In the genomic region with DNA sequence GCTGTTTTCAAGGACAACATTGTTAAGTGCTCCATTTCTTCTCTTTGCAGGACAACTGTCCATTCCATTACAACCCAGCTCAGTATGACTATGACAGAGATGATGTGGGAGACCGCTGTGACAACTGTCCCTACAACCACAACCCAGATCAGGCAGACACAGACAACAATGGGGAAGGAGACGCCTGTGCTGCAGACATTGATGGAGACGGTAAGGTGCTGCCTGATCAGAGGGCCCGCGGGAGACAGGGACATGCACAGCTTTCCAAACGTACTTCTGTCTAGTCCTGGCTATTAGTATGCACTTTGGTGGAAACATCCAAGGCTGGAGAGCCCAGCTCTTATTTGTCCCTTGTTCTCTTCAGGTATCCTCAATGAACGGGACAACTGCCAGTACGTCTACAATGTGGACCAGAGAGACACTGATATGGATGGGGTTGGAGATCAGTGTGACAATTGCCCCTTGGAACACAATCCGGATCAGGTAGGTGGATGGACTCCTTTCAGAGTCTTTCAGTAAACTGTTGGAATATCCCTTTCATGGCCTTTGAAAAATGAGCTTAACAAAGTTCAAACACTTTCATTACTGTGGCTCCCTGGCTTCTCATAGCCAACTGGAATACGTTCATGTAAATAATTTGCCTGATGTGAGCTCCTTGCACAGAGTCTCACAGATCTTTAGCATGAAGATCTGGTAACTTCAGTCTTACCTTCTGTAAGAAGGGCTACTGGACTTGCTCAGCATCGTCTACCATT, we compare ENCODE assay signal across 20 cellular contexts. TPM values are rescaled to one million over a fixed set of nuclear protein-coding genes. Genes with fewer than 3 reads are reported as not detected.
DNase-seq lines count a peak whose midpoint lies in the region; ATAC-seq and TF ChIP-seq lines count a peak whose summit lies in the region.
"Had no signal": no experiment of that assay in that cellular context is flagged by ENCODE, and none has a peak within 500 bp of the region (broad histone marks: within the 10 kb centered on the region; RNA-seq: fewer than 3 reads in every experiment).

No MANE protein-coding gene starts in this region.

- H3K36me3 ChIP-seq in adipocyte (ENCODE audit: control insufficient read depth, insufficient read depth, low read length, severe bottlenecking) (peaks cover 100% of the 10 kb centered on the region), fibroblast of lung (ENCODE audit: control insufficient read depth, insufficient read depth, low read length) (peaks cover 55% of the 10 kb centered on the region), OCI-LY7 (ENCODE audit: insufficient read depth, low read length) (no peaks in the 10 kb centered on the region), endodermal cell (ENCODE audit: control insufficient read depth, insufficient read depth, low read length) (peaks cover 99% of the 10 kb centered on the region)

- DNase-seq in ELR (ENCODE audit: low read depth) (peak; percentile 7), adipocyte (ENCODE audit: low read depth) (peak; percentile 19), fibroblast of lung (ENCODE audit: low read depth in 2 of 2) (peak; percentile 3 to 23), pulmonary artery endothelial cell (ENCODE audit: low read depth, low spot score) (peak; percentile 26), OCI-LY7 (ENCODE audit: low spot score) (no peak), endodermal cell (no peak)
- DNase-seq: activated CD4-positive, alpha-beta T cell treated with anti-CD3 and anti-CD28 coated beads for 48 hours; activated CD8-positive, alpha-beta memory T cell treated with anti-CD3 and anti-CD28 coated beads, Interleukin-2, amount 50 U/mL, for 4 hours; activated gamma-delta T cell; C1 segment of cervical spinal cord; naive thymus-derived CD8-positive, alpha-beta T cell; NCI-H1436 treated with DMSO at 0.1 percent for 48 hours; NCI-H748 treated with DMSO at 0.1 percent for 48 hours; PC-9; posterior cingulate gyrus; stimulated activated CD4-positive, alpha-beta T cell treated with anti-CD3 and anti-CD28 coated beads, Interleukin-4, amount 100 ng/mL, for 24 hours had no signal

- H3K27ac Mint-ChIP-seq in endodermal cell, result no peak overlapping the region
- H3K27ac Mint-ChIP-seq: naive thymus-derived CD8-positive, alpha-beta T cell had no signal

- no peaks in the 10 kb centered on the region for H3K27me3 Mint-ChIP-seq in endodermal cell (ENCODE audit: insufficient read depth)

- H3K4me1 ChIP-seq in adipocyte (ENCODE audit: control insufficient read depth, insufficient read depth, low read length) (peaks cover 14% of the 10 kb centered on the region), fibroblast of lung (ENCODE audit: control insufficient read depth, extremely low read depth, insufficient read depth, low read length) (peaks cover 5% of the 10 kb centered on the region), OCI-LY7 (ENCODE audit: insufficient read depth, low read length, poor library complexity, severe bottlenecking) (no peaks in the 10 kb centered on the region), endodermal cell (ENCODE audit: control insufficient read depth, insufficient read depth, low read length) (no peaks in the 10 kb centered on the region)

- H3K79me2 ChIP-seq in fibroblast of lung (ENCODE audit: control insufficient read depth, insufficient read depth, low read length), result peaks cover 22% of the 10 kb centered on the region
- H3K79me2 ChIP-seq in OCI-LY7 (ENCODE audit: insufficient read depth, low read depth, low read length), result no peaks in the 10 kb centered on the region

- peak overlapping the region; percentile 11 for H3K4me2 ChIP-seq in fibroblast of lung (ENCODE audit: extremely low read depth, insufficient read depth, low read length)
- H3K4me2 ChIP-seq in OCI-LY7 (ENCODE audit: low read length), result no peak overlapping the region
- H3K4me2 ChIP-seq: PC-9 had no signal

- H3K4me3 Mint-ChIP-seq in endodermal cell, result no peak overlapping the region
- H3K4me3 Mint-ChIP-seq: naive thymus-derived CD8-positive, alpha-beta T cell had no signal

- H3K9me2 ChIP-seq in OCI-LY7 (ENCODE audit: insufficient read depth, low read length), result no peaks in the 10 kb centered on the region

- no peak overlapping the region for H3K4me3 ChIP-seq in adipocyte (ENCODE audit: low read length)
- H3K4me3 ChIP-seq in fibroblast of lung (replicated peaks in 1 of 4; ENCODE audit: control extremely low read depth in 1 of 4, insufficient read depth in 1 of 4, low read depth in 3 of 4, low read length in 4 of 4), result peak overlapping the region in 1 of 4 experiments; percentile 96
- H3K4me3 ChIP-seq in OCI-LY7 (ENCODE audit: low read depth, low read length, poor library complexity, severe bottlenecking), result no peak overlapping the region
- no peak overlapping the region for H3K4me3 ChIP-seq in endodermal cell (ENCODE audit: low read length)
- H3K4me3 ChIP-seq: PC-9, SK-N-MC, skin epidermis had no signal

- no peak overlapping the region for H2AFZ ChIP-seq in fibroblast of lung (ENCODE audit: low read length)
- H2AFZ ChIP-seq in OCI-LY7 (ENCODE audit: low read length), result no peak overlapping the region
- H2AFZ ChIP-seq: PC-9 had no signal

- TF ChIP-seq CTCF in fibroblast of lung (conservative IDR thresholded peaks at IDR 0.05 in 1 of 2, IDR thresholded peaks at IDR 0.05 in 1 of 2; ENCODE audit: low read depth in 1 of 2, low read length in 2 of 2) (no peak), OCI-LY7 (conservative IDR thresholded peaks at IDR 0.05; ENCODE audit: low read length) (no peak), endodermal cell (conservative IDR thresholded peaks at IDR 0.05) (no peak)

- H3K4me1 Mint-ChIP-seq in endodermal cell, result no peaks in the 10 kb centered on the region

- ATAC-seq in GM18511 (IDR thresholded peaks at IDR 0.05; ENCODE audit: unreplicated experiment) (no peak), esophagus mucosa (no peak)
- ATAC-seq: naive thymus-derived CD8-positive, alpha-beta T cell had no signal

- H3K9me3 Mint-ChIP-seq in endodermal cell, result no peaks in the 10 kb centered on the region
- H3K9me3 Mint-ChIP-seq: naive thymus-derived CD8-positive, alpha-beta T cell had no signal

- H3K27me3 ChIP-seq in adipocyte (replicated peaks; ENCODE audit: control insufficient read depth, insufficient read depth, low read length) (no peaks in the 10 kb centered on the region), fibroblast of lung (ENCODE audit: control insufficient read depth, insufficient read depth, low read length) (no peaks in the 10 kb centered on the region), endodermal cell (ENCODE audit: control insufficient read depth, insufficient read depth, low read length, poor library complexity, severe bottlenecking) (no peaks in the 10 kb centered on the region)

- H3K9me3 ChIP-seq in adipocyte (ENCODE audit: control insufficient read depth, low read length) (no peaks in the 10 kb centered on the region), fibroblast of lung (ENCODE audit: control insufficient read depth, insufficient read depth, low read depth, low read length) (no peaks in the 10 kb centered on the region), OCI-LY7 (ENCODE audit: low read length) (no peaks in the 10 kb centered on the region), endodermal cell (ENCODE audit: control insufficient read depth, low read length) (no peaks in the 10 kb centered on the region)

- no peak overlapping the region for H3K27ac ChIP-seq in fibroblast of lung (ENCODE audit: insufficient read depth, low read length)
- no peak overlapping the region for H3K27ac ChIP-seq in OCI-LY7 (ENCODE audit: low read depth, low read length, poor library complexity, severe bottlenecking)
- H3K27ac ChIP-seq in endodermal cell (ENCODE audit: low read depth, low read length), result no peak overlapping the region
- H3K27ac ChIP-seq: PC-9, SK-N-MC, skin epidermis had no signal

- H3K9ac ChIP-seq in adipocyte (ENCODE audit: low read length) (no peak overlapping the region), fibroblast of lung (ENCODE audit: insufficient read depth, low read length) (no peak overlapping the region), endodermal cell (ENCODE audit: extremely low read depth, low read length, poor library complexity, severe bottlenecking) (no peak overlapping the region)

- H4K20me1 ChIP-seq in fibroblast of lung (ENCODE audit: control insufficient read depth, extremely low read depth, insufficient read depth, low read length) (peaks cover 7% of the 10 kb centered on the region), OCI-LY7 (ENCODE audit: insufficient read depth, low read length) (no peaks in the 10 kb centered on the region)

- WGBS in endodermal cell (ENCODE audit: insufficient coverage in 1 of 2, insufficient read length in 1 of 2), 2 experiments, result 92% methylated on average over 7 to 11 of the region's 11 CpGs

- H3K36me3 Mint-ChIP-seq in endodermal cell (ENCODE audit: low read depth), result peaks cover 35% of the 10 kb centered on the region
- H3K36me3 Mint-ChIP-seq: naive thymus-derived CD8-positive, alpha-beta T cell had no signal

- no TSS peak for BruUV-seq in OCI-LY7 (replicated peaks; lab: Mats Ljungman, UMichigan)

- CTCF ChIA-PET in OCI-LY7 (lab: Charles Lee; ENCODE audit: unreplicated experiment), result no interaction called here

- intact Hi-C loops in OCI-LY7 (cut with micrococcal nuclease; ENCODE audit: unreplicated experiment), result no loop called here

- POLR2A ChIA-PET in OCI-LY7 (lab: Charles Lee), result interaction anchor here (0.7 kb wide), 1 partner anchor 881 kb away, joined by 3 read pairs; no protein-coding TSS in a partner anchor

RNA-seq across cellular contexts. Expression of a gene that starts 10.4 kb away (rescaled TPM):
- total RNA-seq in fibroblast of lung (631 and 1,745 TPM in 2 replicates), pulmonary artery endothelial cell (5,210 and 8,327 TPM in 2 replicates), OCI-LY7 (2022) (0.51 and 1.3 TPM in 2 replicates), endodermal cell (10 to 100 TPM; 13.9 to 16.5 TPM), esophagus mucosa (16.3 TPM)
- 533 and 1,512 TPM in 2 replicates for polyA plus RNA-seq in fibroblast of lung
- 619 and 1,936 TPM in 2 replicates for polyA plus RNA-seq in fibroblast of lung (2012)
- polyA minus RNA-seq in fibroblast of lung (ENCODE audit: low replicate concordance), result 5,982 and 9,421 TPM in 2 replicates
- not detected in 2 replicates for total RNA-seq in OCI-LY7 (2014; rRNA removed; shearing (Covaris generic))
- polyA plus RNA-seq in endodermal cell (2013, experiment 1 of 2), result 27.0 TPM
- polyA plus RNA-seq in endodermal cell (2013, experiment 2 of 2), result 28.3 TPM

Comparison
In these comparisons a context has a peak if more than half of its experiments do, and no peak if none do; other contexts are left out.
1. DNase-seq: peak in ELR (single experiment), adipocyte (single experiment), fibroblast of lung (2 of 2) and pulmonary artery endothelial cell (single experiment); none in OCI-LY7 (single experiment) and endodermal cell (single experiment).
2. RNA of a gene that starts 10.4 kb away (total RNA-seq): 5,210 to 8,327 TPM in pulmonary artery endothelial cell and 631 to 1,745 TPM in fibroblast of lung; 13.9 to 16.5 TPM in endodermal cell, 16.3 TPM in esophagus mucosa (single experiment) and 0.51 to 1.3 TPM in OCI-LY7; every median in the first group is over 10 times any median in the second.